8 cellular contexts compared by ENCODE assay signal in the genomic region with DNA sequence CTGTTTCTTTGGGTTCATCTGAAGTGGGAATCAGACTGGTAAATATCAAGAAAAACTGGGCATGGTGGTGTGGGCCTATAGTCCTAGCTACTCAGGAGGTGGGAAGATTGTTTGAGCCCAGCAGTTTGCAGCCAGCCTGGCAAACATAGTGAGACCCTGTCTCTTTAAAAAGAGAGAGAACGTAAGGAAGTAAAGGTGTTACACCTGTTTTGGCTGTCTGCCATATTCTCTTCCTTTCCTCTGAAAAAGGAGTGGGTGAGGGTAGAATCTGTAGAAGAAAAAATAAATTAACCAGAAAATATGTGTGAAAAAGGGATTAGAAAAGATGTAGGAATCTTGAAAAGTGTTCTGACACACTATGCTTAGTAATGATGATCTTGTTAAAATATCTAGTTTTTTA. TPM values are rescaled to one million over a fixed set of nuclear protein-coding genes. Genes with fewer than 3 reads are reported as not detected.
DNase-seq lines count a peak whose midpoint lies in the region; ATAC-seq and TF ChIP-seq lines count a peak whose summit lies in the region.

No MANE protein-coding gene starts in this region.

- no peaks in the 10 kb centered on the region for H3K27me3 Mint-ChIP-seq in activated CD4-positive, alpha-beta T cell treated with anti-CD3 and anti-CD28 coated beads for 36 hours
- H3K27me3 Mint-ChIP-seq in activated T-helper 17 cell treated with anti-CD3 and anti-CD28 coated beads, Interleukin-2, amount 50 U/mL, for 72 hours = no peaks in the 10 kb centered on the region
- H3K27me3 Mint-ChIP-seq in T-helper 2 cell treated with Interferon-gamma antibody and Interleukin-4, amounts not matched to agents 5 μg/mL and 100 μg/mL, for 36 hours (ENCODE audit: low read depth) = no peaks in the 10 kb centered on the region

- H3K4me1 ChIP-seq in iPS-18a (ENCODE audit: control insufficient read depth, low read depth, low read length) (peaks cover 44% of the 10 kb centered on the region), stomach smooth muscle (ENCODE audit: control insufficient read depth, insufficient read depth, low read length) (peaks cover 29% of the 10 kb centered on the region), testis (peaks cover 15% of the 10 kb centered on the region)

- H3K4me1 Mint-ChIP-seq in activated CD4-positive, alpha-beta T cell treated with anti-CD3 and anti-CD28 coated beads for 36 hours = peaks cover 24% of the 10 kb centered on the region
- H3K4me1 Mint-ChIP-seq in activated T-helper 17 cell treated with anti-CD3 and anti-CD28 coated beads, Interleukin-2, amount 50 U/mL, for 72 hours = peaks cover 17% of the 10 kb centered on the region
- H3K4me1 Mint-ChIP-seq in T-helper 2 cell treated with Interferon-gamma antibody and Interleukin-4, amounts not matched to agents 5 μg/mL and 100 μg/mL, for 36 hours (ENCODE audit: low read depth) = peaks cover 24% of the 10 kb centered on the region

- H3K9me3 Mint-ChIP-seq in activated CD4-positive, alpha-beta T cell treated with anti-CD3 and anti-CD28 coated beads for 36 hours (ENCODE audit: low read depth) = no peaks in the 10 kb centered on the region
- H3K9me3 Mint-ChIP-seq in activated T-helper 17 cell treated with anti-CD3 and anti-CD28 coated beads, Interleukin-2, amount 50 U/mL, for 72 hours = no peaks in the 10 kb centered on the region
- no peaks in the 10 kb centered on the region for H3K9me3 Mint-ChIP-seq in T-helper 2 cell treated with Interferon-gamma antibody and Interleukin-4, amounts not matched to agents 5 μg/mL and 100 μg/mL, for 36 hours

- H3K4me3 ChIP-seq in iPS-18a (ENCODE audit: low read length) (peak overlapping the region; percentile 3), stomach smooth muscle (ENCODE audit: low read length in 2 of 2) (peak overlapping the region; percentile 35), testis (no peak overlapping the region)

- no peak for DNase-seq in activated CD4-positive, alpha-beta T cell treated with anti-CD3 and anti-CD28 coated beads for 36 hours
- DNase-seq in activated CD4-positive, alpha-beta T cell treated with anti-CD3 and anti-CD28 coated beads, Interleukin-2, amount 50 U/mL, for 48 hours = no peak
- no peak for DNase-seq in T-helper 2 cell treated with Interferon-gamma antibody and Interleukin-4, amounts not matched to agents 5 μg/mL and 100 μg/mL, for 36 hours (ENCODE audit: low spot score)
- no peak for DNase-seq in NCI-H345 (lab: John Stamatoyannopoulos, UW)
- DNase-seq in testis = no peak

- TF ChIP-seq POLR2A in testis (IDR thresholded peaks at IDR 0.05) = no peak

- H3K27me3 ChIP-seq in iPS-18a (ENCODE audit: control insufficient read depth, insufficient read depth, low read length) (no peaks in the 10 kb centered on the region), stomach smooth muscle (ENCODE audit: control insufficient read depth in 1 of 2, insufficient read depth in 2 of 2, low read length in 2 of 2) (no peaks in the 10 kb centered on the region), testis (no peaks in the 10 kb centered on the region)

- CTCF ChIA-PET in activated CD4-positive, alpha-beta T cell treated with anti-CD3 and anti-CD28 coated beads for 36 hours (lab: Charles Lee) = interaction anchor here (1.4 to 2.7 kb wide), 3 partner anchors 20 to 25 kb away, joined by 3 to 14 read pairs (median 9); partner anchors contain the start of gene AHCYL1

- H3K27ac ChIP-seq in iPS-18a (ENCODE audit: low read length) = peak overlapping the region; percentile 91
- peak overlapping the region; percentile 73 for H3K27ac ChIP-seq in stomach smooth muscle (ENCODE audit: low read length)
- peak overlapping the region in 1 of 2 donors; percentile 21 for H3K27ac ChIP-seq in testis

- H3K36me3 ChIP-seq in iPS-18a (ENCODE audit: control insufficient read depth, low read depth, low read length) (peaks cover 7% of the 10 kb centered on the region), stomach smooth muscle (ENCODE audit: control insufficient read depth in 2 of 2, insufficient read depth in 2 of 2, low read length in 2 of 2) (peaks cover 6 to 7% of the 10 kb centered on the region in 2 donors), testis (ENCODE audit: low read depth, missing control alignments) (no peaks in the 10 kb centered on the region)

- no peak overlapping the region for H3K9ac ChIP-seq in iPS-18a (ENCODE audit: low read length)
- peak overlapping the region in 1 of 2 donors; percentile 21 for H3K9ac ChIP-seq in stomach smooth muscle (ENCODE audit: low read length in 2 of 2)

- POLR2A ChIA-PET in activated CD4-positive, alpha-beta T cell treated with anti-CD3 and anti-CD28 coated beads for 36 hours (lab: Charles Lee) = no interaction called here

- peak overlapping the region; percentile 14 for H3K4me3 Mint-ChIP-seq in activated CD4-positive, alpha-beta T cell treated with anti-CD3 and anti-CD28 coated beads for 36 hours
- H3K4me3 Mint-ChIP-seq in activated T-helper 17 cell treated with anti-CD3 and anti-CD28 coated beads, Interleukin-2, amount 50 U/mL, for 72 hours = peak overlapping the region; percentile 55
- H3K4me3 Mint-ChIP-seq in T-helper 2 cell treated with Interferon-gamma antibody and Interleukin-4, amounts not matched to agents 5 μg/mL and 100 μg/mL, for 36 hours = no peak overlapping the region

- WGBS in testis, 2 donors = 70 to 77% methylated on average over 1 of the region's 1 CpG

- TF ChIP-seq CTCF in testis (IDR thresholded peaks at IDR 0.05) = no peak

- intact Hi-C loops in activated CD4-positive, alpha-beta T cell treated with anti-CD3 and anti-CD28 coated beads for 36 hours (cut with DNase I, micrococcal nuclease) = loop anchor here in 1 of 2 experiments (1.0 kb wide), 1 partner anchor 25 kb away; no protein-coding TSS in a partner anchor
- intact Hi-C loops in testis (cut with DNase I; ENCODE audit: low total_unique reads) = no loop called here

- no peaks in the 10 kb centered on the region for H3K9me3 ChIP-seq in iPS-18a (ENCODE audit: control insufficient read depth, low read depth, low read length)
- H3K9me3 ChIP-seq in stomach smooth muscle (ENCODE audit: control insufficient read depth in 2 of 2, low read length in 2 of 2) = no peaks in the 10 kb centered on the region
- H3K9me3 ChIP-seq in testis = no peaks in the 10 kb centered on the region

- ATAC-seq in activated CD4-positive, alpha-beta T cell treated with anti-CD3 and anti-CD28 coated beads for 36 hours = no peak
- ATAC-seq in activated T-helper 17 cell treated with anti-CD3 and anti-CD28 coated beads, Interleukin-2, amount 50 U/mL, for 72 hours (replicated peaks) = no peak

- peak overlapping the region; percentile 81 for H3K27ac Mint-ChIP-seq in activated CD4-positive, alpha-beta T cell treated with anti-CD3 and anti-CD28 coated beads for 36 hours
- H3K27ac Mint-ChIP-seq in activated T-helper 17 cell treated with anti-CD3 and anti-CD28 coated beads, Interleukin-2, amount 50 U/mL, for 72 hours = peak overlapping the region; percentile 65
- H3K27ac Mint-ChIP-seq in T-helper 2 cell treated with Interferon-gamma antibody and Interleukin-4, amounts not matched to agents 5 μg/mL and 100 μg/mL, for 36 hours = no peak overlapping the region

- peaks cover 13% of the 10 kb centered on the region for H3K36me3 Mint-ChIP-seq in activated CD4-positive, alpha-beta T cell treated with anti-CD3 and anti-CD28 coated beads for 36 hours (ENCODE audit: low read depth)
- peaks cover 13% of the 10 kb centered on the region for H3K36me3 Mint-ChIP-seq in activated T-helper 17 cell treated with anti-CD3 and anti-CD28 coated beads, Interleukin-2, amount 50 U/mL, for 72 hours (ENCODE audit: low read depth)
- H3K36me3 Mint-ChIP-seq in T-helper 2 cell treated with Interferon-gamma antibody and Interleukin-4, amounts not matched to agents 5 μg/mL and 100 μg/mL, for 36 hours (ENCODE audit: low read depth) = peaks cover 10% of the 10 kb centered on the region

RNA-seq across cellular contexts. Expression of gene AHCYL1, which starts 20.0 kb away (rescaled TPM):
- total RNA-seq in activated CD4-positive, alpha-beta T cell treated with anti-CD3 and anti-CD28 coated beads for 36 hours = 10 to 100 TPM; 79.1 to 82.6 TPM
- total RNA-seq in activated T-helper 17 cell treated with anti-CD3 and anti-CD28 coated beads, Interleukin-2, amount 50 U/mL, for 72 hours = 10 to 100 TPM; 60.1 to 80.8 TPM
- total RNA-seq in testis = 10 to 100 TPM; 48.5 to 59.1 TPM
- polyA plus RNA-seq in testis (ENCODE audit: insufficient read depth, low read depth, low replicate concordance) = 64.3 TPM

RNA-seq across cellular contexts. Expression of gene STRIP1, which starts 29.8 kb away (rescaled TPM):
- 10 to 100 TPM; 20.7 to 21.5 TPM for total RNA-seq in activated CD4-positive, alpha-beta T cell treated with anti-CD3 and anti-CD28 coated beads for 36 hours
- total RNA-seq in activated T-helper 17 cell treated with anti-CD3 and anti-CD28 coated beads, Interleukin-2, amount 50 U/mL, for 72 hours = 10 to 100 TPM; 21.4 to 31.1 TPM
- total RNA-seq in testis = 100 to 1,000 TPM in 1 of 2 donors, 10 to 100 TPM in 1; 85.8 to 103 TPM
- 49.9 TPM for polyA plus RNA-seq in testis (ENCODE audit: insufficient read depth, low read depth, low replicate concordance)

Comparison
In these comparisons a context has a peak if more than half of its experiments do, and no peak if none do; other contexts are left out.
1. H3K4me3 ChIP-seq: peak in iPS-18a (single experiment) and stomach smooth muscle (2 of 2); none in testis (0 of 2).